19 cellular contexts compared by ENCODE assay signal in the genomic region with DNA sequence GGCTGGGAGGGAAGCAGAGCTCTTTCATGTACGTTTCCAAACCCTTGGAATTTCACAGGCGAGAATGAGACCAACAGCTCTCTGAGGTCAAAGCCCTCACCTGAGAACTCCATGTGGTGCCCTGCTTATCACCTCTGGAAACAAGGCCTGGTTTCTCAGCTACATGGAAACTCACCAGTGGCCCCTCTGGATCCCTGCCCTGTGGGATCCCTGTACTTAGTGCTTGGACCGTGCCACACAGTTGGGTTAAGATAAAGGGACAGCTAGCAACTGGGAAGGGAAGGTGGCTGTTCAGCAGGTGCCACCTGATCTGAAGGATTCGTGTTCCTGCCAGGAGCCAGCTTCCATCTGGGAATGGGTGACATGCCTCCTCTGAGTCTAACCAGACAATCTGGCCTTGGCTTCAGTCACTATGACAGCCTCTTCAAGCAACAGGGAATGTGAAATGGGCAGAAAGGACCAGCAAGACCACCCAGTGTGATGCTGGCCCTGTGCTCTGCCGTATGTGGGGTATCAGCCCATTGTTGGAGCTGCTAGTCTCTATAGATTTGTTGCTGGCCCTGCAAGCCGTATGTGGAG. TPM values are rescaled to one million over a fixed set of nuclear protein-coding genes. Genes with fewer than 3 reads are reported as not detected.
DNase-seq lines count a peak whose midpoint lies in the region; ATAC-seq and TF ChIP-seq lines count a peak whose summit lies in the region.
"Had no signal": no experiment of that assay in that cellular context is flagged by ENCODE, and none has a peak within 500 bp of the region (broad histone marks: within the 10 kb centered on the region; RNA-seq: fewer than 3 reads in every experiment).

No MANE protein-coding gene starts in this region.

- H3K9me3 ChIP-seq in right atrium auricular region, result no peaks in the 10 kb centered on the region
- no peaks in the 10 kb centered on the region for H3K9me3 ChIP-seq in tibial nerve
- H3K9me3 ChIP-seq: BE2C; BLaER1 treated with 17β-estradiol and CSF1 and Interleukin-3, amounts not matched to agents 10 nM and 100 nM had no signal

- ATAC-seq in Right ventricle myocardium superior (ENCODE audit: poor library complexity), result peak; percentile 5
- ATAC-seq: GM23338, HCT116 had no signal

- TF ChIP-seq CTCF in right atrium auricular region (IDR thresholded peaks at IDR 0.05) (no peak), tibial nerve (IDR thresholded peaks at IDR 0.05) (no peak)

- H3K27me3 ChIP-seq in right atrium auricular region, result no peaks in the 10 kb centered on the region
- H3K27me3 ChIP-seq in tibial nerve, result no peaks in the 10 kb centered on the region
- H3K27me3 ChIP-seq: BE2C; BLaER1 treated with 17β-estradiol and CSF1 and Interleukin-3, amounts not matched to agents 10 nM and 100 nM had no signal

- in situ Hi-C loops in G401 (cut with HindIII; ENCODE audit: low sequenced_read_pairs), result no loop called here

- H3K4me1 ChIP-seq in right atrium auricular region (peaks cover 0 to 40% of the 10 kb centered on the region in 2 donors), tibial nerve (peaks cover 0 to 42% (median 30%) of the 10 kb centered on the region in 4 donors)

- TF ChIP-seq EP300 in tibial nerve (IDR thresholded peaks at IDR 0.05), result no peak

- H3K4me3 ChIP-seq in right atrium auricular region (no peak overlapping the region), tibial nerve (no peak overlapping the region)
- H3K4me3 ChIP-seq: BLaER1 treated with 17β-estradiol and CSF1 and Interleukin-3, amounts not matched to agents 10 nM and 100 nM; GM23338 had no signal

- peak overlapping the region in 1 of 2 donors; percentile 2 for H3K27ac ChIP-seq in right atrium auricular region
- H3K27ac ChIP-seq in tibial nerve, result no peak overlapping the region
- H3K27ac ChIP-seq: 22Rv1; BLaER1 treated with 17β-estradiol and CSF1 and Interleukin-3, amounts not matched to agents 10 nM and 100 nM had no signal

- DNase-seq in Right ventricle myocardium superior (no peak), right atrium auricular region (ENCODE audit: low spot score) (no peak), G401 (ENCODE audit: low spot score) (peak; percentile 87), cerebellar nuclear complex (lab: John Stamatoyannopoulos, UW) (peak; percentile 23 to 36), tibial nerve (ENCODE audit: low spot score in 2 of 2) (no peak)
- DNase-seq in NK-92 treated with Interleukin-12 subunit alpha and Interleukin-12 subunit beta, amount 100 ng/mL, for 24 hours (lab: John Stamatoyannopoulos, UW), result no peak
- DNase-seq: AML-193; BE2C; CD4-positive, alpha-beta T cell; CD8-positive, alpha-beta memory T cell; DMS 273 treated with DMSO at 0.1 percent for 48 hours; DMS79; EL; GF-D8; H9 had no signal

- intact Hi-C loops in Right ventricle myocardium superior (cut with DNase I), result no loop called here

- TF ChIP-seq POLR2A in tibial nerve (IDR thresholded peaks at IDR 0.05), result no peak

- 81 to 82% methylated on average over 6 of the region's 6 CpGs for WGBS in tibial nerve, 2 donors

- H3K36me3 ChIP-seq in right atrium auricular region (peaks cover 26% of the 10 kb centered on the region), tibial nerve (peaks cover 0 to 72% (median 4%) of the 10 kb centered on the region in 3 donors)

RNA-seq across cellular contexts. Expression of a gene that starts 54.3 kb away (rescaled TPM):
- 20.0 TPM for total RNA-seq in Right ventricle myocardium superior
- 10 to 100 TPM; 10.5 to 14.1 TPM for total RNA-seq in right atrium auricular region
- total RNA-seq in G401 (2014; rRNA removed; shearing (Covaris generic)), result 28.4 and 58.9 TPM in 2 replicates
- total RNA-seq in tibial nerve, result 10 to 100 TPM in 2 of 4 donors, 1 to 10 TPM in 2; 6.3 to 47.1 (median 13.7) TPM

Comparison
In these comparisons a context has a peak if more than half of its experiments do, and no peak if none do; other contexts are left out.
1. DNase-seq: peak in G401 (single experiment) and cerebellar nuclear complex (2 of 2); none in Right ventricle myocardium superior (single experiment), right atrium auricular region (single experiment), tibial nerve (0 of 2) and NK-92 treated with Interleukin-12 subunit alpha and Interleukin-12 subunit beta, amount 100 ng/mL, for 24 hours (single experiment).